28 cellular contexts compared by ENCODE assay signal in genomic region chr20:53894707-53895384, GRCh38.
DNase-seq lines count a peak whose midpoint lies in the region; ATAC-seq, FAIRE-seq and TF ChIP-seq lines count a peak whose summit lies in the region.
"Had no signal": no experiment of that assay in that cellular context is flagged by ENCODE, and none has a peak within 500 bp of the region (broad histone marks: within the 10 kb centered on the region; RNA-seq: fewer than 3 reads in every experiment).

No MANE protein-coding gene starts in this region.

- H3K4me3 Mint-ChIP-seq in T-helper 2 cell treated with Interferon-gamma antibody and Interleukin-4, amounts not matched to agents 5 μg/mL and 100 μg/mL, for 36 hours = peak overlapping the region; percentile 35
- H3K4me3 Mint-ChIP-seq in CD8-positive, alpha-beta T cell = no peak overlapping the region
- H3K4me3 Mint-ChIP-seq: neural progenitor cell had no signal

- no peaks in the 10 kb centered on the region for H3K9me3 ChIP-seq in CD8-positive, alpha-beta T cell (ENCODE audit: low read length)
- H3K9me3 ChIP-seq in OCI-LY7 (ENCODE audit: low read length) (no peaks in the 10 kb centered on the region), K562 (replicated peaks; ENCODE audit: control insufficient read depth, insufficient read depth, low read depth, low read length) (no peaks in the 10 kb centered on the region), right cardiac atrium (ENCODE audit: control insufficient read depth, low read length) (no peaks in the 10 kb centered on the region)
- H3K9me3 ChIP-seq: BE2C, body of pancreas, mucosa of descending colon, sigmoid colon, upper lobe of left lung had no signal

- no peak for DNase-seq in T-helper 2 cell treated with Interferon-gamma antibody and Interleukin-4, amounts not matched to agents 5 μg/mL and 100 μg/mL, for 36 hours (ENCODE audit: low spot score)
- DNase-seq in T-helper 2 cell (no peak), OCI-LY7 (ENCODE audit: low spot score) (peak; percentile 72), K562 (ENCODE audit: extremely low read depth in 1 of 4, low spot score in 3 of 4) (no peak), right cardiac atrium (no peak)
- DNase-seq in CD8-positive, alpha-beta T cell = no peak
- DNase-seq: activated CD8-positive, alpha-beta memory T cell treated with anti-CD3 and anti-CD28 coated beads for 24 hours; activated T-cell treated with anti-CD3 and anti-CD28 coated beads, Interleukin-2, amount 50 U/mL, for 48 hours; BE2C; body of pancreas; cerebellar nuclear complex; dorsolateral prefrontal cortex; HCEC 1CT; islet precursor cell; mucosa of descending colon; NCI-H1417; NCI-H2107; NCI-H446; Right ventricle myocardium superior; sigmoid colon; stimulated activated CD4-positive, alpha-beta T cell treated with anti-CD3 and anti-CD28 coated beads, Interleukin-15, amount 100 ng/mL, for 24 hours; upper lobe of left lung had no signal

- H3K9me3 Mint-ChIP-seq in T-helper 2 cell treated with Interferon-gamma antibody and Interleukin-4, amounts not matched to agents 5 μg/mL and 100 μg/mL, for 36 hours = no peaks in the 10 kb centered on the region
- no peaks in the 10 kb centered on the region for H3K9me3 Mint-ChIP-seq in CD8-positive, alpha-beta T cell

- intact Hi-C loops in CD8-positive, alpha-beta T cell (cut with DNase I, micrococcal nuclease) = no loop called here
- intact Hi-C loops in OCI-LY7 (cut with micrococcal nuclease; ENCODE audit: unreplicated experiment) = loop anchor here (1.0 to 2.0 kb wide), 2 partner anchors 20 to 56 kb away; no protein-coding TSS in a partner anchor
- intact Hi-C loops in K562 (cut with micrococcal nuclease) = no loop called here
- intact Hi-C loops in right cardiac atrium (cut with DNase I) = no loop called here

- CTCF ChIA-PET in CD8-positive, alpha-beta T cell (lab: Charles Lee) = interaction anchor here (0.6 kb wide), 1 partner anchor 303 kb away, joined by 3 read pairs; no protein-coding TSS in a partner anchor
- CTCF ChIA-PET in OCI-LY7 (lab: Charles Lee; ENCODE audit: unreplicated experiment) (interaction anchor here (0.6 to 1.9 kb wide), 5 partner anchors 12 to 312 kb away, joined by 3 to 11 read pairs (median 7); no protein-coding TSS in a partner anchor), K562 (lab: Yijun Ruan, JAX; ENCODE audit: low intra/inter-chr PET ratio) (no interaction called here)

- H3K4me1 Mint-ChIP-seq in T-helper 2 cell treated with Interferon-gamma antibody and Interleukin-4, amounts not matched to agents 5 μg/mL and 100 μg/mL, for 36 hours (ENCODE audit: low read depth) = peaks cover 49% of the 10 kb centered on the region
- peaks cover 61% of the 10 kb centered on the region for H3K4me1 Mint-ChIP-seq in CD8-positive, alpha-beta T cell (ENCODE audit: low read depth)

- no peaks in the 10 kb centered on the region for H3K79me2 ChIP-seq in OCI-LY7 (ENCODE audit: insufficient read depth, low read depth, low read length)
- H3K79me2 ChIP-seq in K562 (ENCODE audit: control insufficient read depth, insufficient read depth, low read length) = no peaks in the 10 kb centered on the region

- H4K20me1 ChIP-seq in OCI-LY7 (ENCODE audit: insufficient read depth, low read length) (no peaks in the 10 kb centered on the region), K562 (replicated peaks; ENCODE audit: control insufficient read depth, insufficient read depth, low read length) (no peaks in the 10 kb centered on the region)

- no peak overlapping the region for H3K27ac Mint-ChIP-seq in T-helper 2 cell treated with Interferon-gamma antibody and Interleukin-4, amounts not matched to agents 5 μg/mL and 100 μg/mL, for 36 hours
- peak overlapping the region; percentile 38 for H3K27ac Mint-ChIP-seq in CD8-positive, alpha-beta T cell
- H3K27ac Mint-ChIP-seq: neural progenitor cell, progenitor cell of endocrine pancreas had no signal

- no peak for TF ChIP-seq POLR2A in K562 (conservative IDR thresholded peaks at IDR 0.05)

- peak overlapping the region; percentile 69 for H3K4me2 ChIP-seq in OCI-LY7 (ENCODE audit: low read length)
- H3K4me2 ChIP-seq in K562 (ENCODE audit: insufficient read depth, low read length) = no peak overlapping the region
- H3K4me2 ChIP-seq: neural progenitor cell had no signal

- H3K36me3 ChIP-seq in CD8-positive, alpha-beta T cell (ENCODE audit: insufficient read depth, low read length) = no peaks in the 10 kb centered on the region
- H3K36me3 ChIP-seq in OCI-LY7 (ENCODE audit: insufficient read depth, low read length) (no peaks in the 10 kb centered on the region), K562 (ENCODE audit: control insufficient read depth, insufficient read depth, low read length) (no peaks in the 10 kb centered on the region)
- H3K36me3 ChIP-seq: BE2C, neural progenitor cell, sigmoid colon, upper lobe of left lung had no signal

- BruUV-seq in OCI-LY7 (replicated peaks; lab: Mats Ljungman, UMichigan) (no TSS peak), K562 (replicated peaks; lab: Mats Ljungman, UMichigan) (no TSS peak)

- WGBS in K562 (ENCODE audit: insufficient coverage, low coverage, missing lambda C conversion rate) = 38% methylated on average over 8 of the region's 8 CpGs
- 91% methylated on average over 8 of the region's 8 CpGs for WGBS in right cardiac atrium

- H2AFZ ChIP-seq in OCI-LY7 (ENCODE audit: low read length) = peak overlapping the region; percentile 58; the same call in 1 of the 2 replicates
- peak overlapping the region; percentile 7 for H2AFZ ChIP-seq in K562 (ENCODE audit: low read depth, low read length)
- H2AFZ ChIP-seq: neural progenitor cell had no signal

- TF ChIP-seq EP300 in K562 (IDR thresholded peaks at IDR 0.05; ENCODE audit: low read length) = no peak

- POLR2A ChIA-PET in CD8-positive, alpha-beta T cell (lab: Charles Lee) = interaction anchor here (0.6 to 1.1 kb wide), 2 partner anchors 10 to 118 kb away, joined by 3 read pairs; no protein-coding TSS in a partner anchor
- POLR2A ChIA-PET in OCI-LY7 (lab: Charles Lee) = interaction anchor here (0.6 to 8.8 kb wide), 33 partner anchors 8 to 1791 kb away, joined by 3 to 98 read pairs (median 5); no protein-coding TSS in a partner anchor
- POLR2A ChIA-PET in K562 (lab: Yijun Ruan, JAX) = interaction anchor here (0.6 kb wide), 1 partner anchor 285 kb away, joined by 3 read pairs; no protein-coding TSS in a partner anchor

- no peak overlapping the region for H3K9ac ChIP-seq in K562 (ENCODE audit: insufficient read depth in 1 of 2, low read depth in 2 of 2, low read length in 2 of 2)
- H3K9ac ChIP-seq: neural progenitor cell had no signal

- peaks cover 40% of the 10 kb centered on the region for H3K4me1 ChIP-seq in CD8-positive, alpha-beta T cell (ENCODE audit: insufficient read depth, low read length)
- H3K4me1 ChIP-seq in OCI-LY7 (ENCODE audit: insufficient read depth, low read length, poor library complexity, severe bottlenecking) (peaks cover 92% of the 10 kb centered on the region), K562 (replicated peaks in 1 of 2; ENCODE audit: control insufficient read depth in 2 of 2, insufficient read depth in 2 of 2, low read length in 2 of 2) (peaks cover 8 to 28% of the 10 kb centered on the region in 2 experiments; a peak in 4 of 5 replicates), right cardiac atrium (ENCODE audit: control insufficient read depth, insufficient read depth, low read length) (peaks cover 13% of the 10 kb centered on the region)

- in situ Hi-C loops in K562 (cut with MboI) = no loop called here

- no peak for TF ChIP-seq RAD21 in K562 (CRISPR knock-in tag; conservative IDR thresholded peaks at IDR 0.05 in 1 of 2, IDR thresholded peaks at IDR 0.05 in 1 of 2)

- no peak overlapping the region for H3K4me3 ChIP-seq in CD8-positive, alpha-beta T cell (ENCODE audit: low read depth, low read length)
- H3K4me3 ChIP-seq in OCI-LY7 (ENCODE audit: low read depth, low read length, poor library complexity, severe bottlenecking) (peak overlapping the region; percentile 45), K562 (no peak overlapping the region), right cardiac atrium (ENCODE audit: low read length) (no peak overlapping the region)
- H3K4me3 ChIP-seq: body of pancreas, dorsolateral prefrontal cortex, mucosa of descending colon, neural progenitor cell, sigmoid colon, upper lobe of left lung had no signal

- H3K27me3 Mint-ChIP-seq in T-helper 2 cell treated with Interferon-gamma antibody and Interleukin-4, amounts not matched to agents 5 μg/mL and 100 μg/mL, for 36 hours (ENCODE audit: low read depth) = no peaks in the 10 kb centered on the region
- H3K27me3 Mint-ChIP-seq in CD8-positive, alpha-beta T cell (ENCODE audit: low read depth) = no peaks in the 10 kb centered on the region
- H3K27me3 Mint-ChIP-seq: progenitor cell of endocrine pancreas had no signal

- no peaks in the 10 kb centered on the region for H3K27me3 ChIP-seq in CD8-positive, alpha-beta T cell (ENCODE audit: insufficient read depth, low read length)
- H3K27me3 ChIP-seq in K562 (ENCODE audit: control insufficient read depth in 2 of 2, insufficient read depth in 2 of 2, low read length in 2 of 2) (no peaks in the 10 kb centered on the region), right cardiac atrium (ENCODE audit: control insufficient read depth, insufficient read depth) (no peaks in the 10 kb centered on the region)
- H3K27me3 ChIP-seq: BE2C, body of pancreas, neural progenitor cell, sigmoid colon, upper lobe of left lung had no signal

- no peaks in the 10 kb centered on the region for H3K9me1 ChIP-seq in K562 (ENCODE audit: control insufficient read depth, insufficient read depth, low read length)

- no peak overlapping the region for H3K27ac ChIP-seq in CD8-positive, alpha-beta T cell (ENCODE audit: low read depth, low read length)
- H3K27ac ChIP-seq in OCI-LY7 (ENCODE audit: low read depth, low read length, poor library complexity, severe bottlenecking) = peak overlapping the region; percentile 94
- H3K27ac ChIP-seq in K562 (ENCODE audit: extremely low read depth, low read depth, low read length) = no peak overlapping the region
- no peak overlapping the region for H3K27ac ChIP-seq in right cardiac atrium (ENCODE audit: low read length)
- H3K27ac ChIP-seq: body of pancreas, dorsolateral prefrontal cortex, neural progenitor cell, sigmoid colon, upper lobe of left lung had no signal

- FAIRE-seq in K562 (lab: Jason Lieb, UNC) = no peak
- FAIRE-seq: A204.1, GM12892 had no signal

- TF ChIP-seq CTCF in CD8-positive, alpha-beta T cell (IDR thresholded peaks at IDR 0.05) = no peak
- TF ChIP-seq CTCF in OCI-LY7 (conservative IDR thresholded peaks at IDR 0.05; ENCODE audit: low read length) = no peak
- TF ChIP-seq CTCF in K562 (IDR thresholded peaks at IDR 0.05 in 2 of 3, conservative IDR thresholded peaks at IDR 0.05 in 1 of 3; ENCODE audit: insufficient read depth in 2 of 3, low read depth in 1 of 3, low read length in 3 of 3) = no peak

- no peak for ATAC-seq in CD8-positive, alpha-beta T cell
- ATAC-seq in K562 = no peak
- ATAC-seq in HG03108 (IDR thresholded peaks at IDR 0.05; ENCODE audit: unreplicated experiment) = no peak
- no peak for ATAC-seq in HG02798 (IDR thresholded peaks at IDR 0.05; ENCODE audit: poor library complexity, unreplicated experiment)
- no peak for ATAC-seq in right cardiac atrium
- ATAC-seq: body of pancreas, mucosa of descending colon had no signal

- no peaks in the 10 kb centered on the region for H3K36me3 Mint-ChIP-seq in T-helper 2 cell treated with Interferon-gamma antibody and Interleukin-4, amounts not matched to agents 5 μg/mL and 100 μg/mL, for 36 hours (ENCODE audit: low read depth)
- no peaks in the 10 kb centered on the region for H3K36me3 Mint-ChIP-seq in CD8-positive, alpha-beta T cell
- H3K36me3 Mint-ChIP-seq: neural progenitor cell had no signal

- H3K9me2 ChIP-seq in OCI-LY7 (ENCODE audit: insufficient read depth, low read length) = no peaks in the 10 kb centered on the region
